19 cellular contexts compared by ENCODE assay signal in the genomic region with DNA sequence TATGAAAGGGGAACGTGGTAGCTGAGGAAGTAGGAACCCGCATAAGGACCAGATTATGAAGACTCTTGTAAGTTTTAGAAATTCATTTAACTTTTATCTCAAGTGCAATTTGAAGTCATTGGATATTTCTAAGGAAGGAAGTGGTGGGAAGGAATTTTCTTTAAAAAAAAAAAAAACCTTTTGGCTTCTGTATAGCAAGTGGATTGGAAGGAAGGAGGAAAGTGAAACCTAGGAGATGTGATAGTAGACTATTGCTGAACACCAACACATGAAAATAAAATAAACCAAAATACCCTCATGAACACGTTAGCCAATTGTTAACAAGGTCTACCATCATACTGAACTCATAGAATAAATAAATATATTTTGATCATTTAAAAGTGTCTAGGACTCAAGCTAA.
DNase-seq lines count a peak whose midpoint lies in the region; ATAC-seq and TF ChIP-seq lines count a peak whose summit lies in the region.
"Had no signal": no experiment of that assay in that cellular context is flagged by ENCODE, and none has a peak within 500 bp of the region (broad histone marks: within the 10 kb centered on the region; RNA-seq: fewer than 3 reads in every experiment).

No MANE protein-coding gene starts in this region.

- H2AK5ac ChIP-seq in mesendoderm (ENCODE audit: low read length), result no peak overlapping the region

- H3K27ac ChIP-seq in DND-41 (ENCODE audit: low read length), result no peak overlapping the region
- H3K27ac ChIP-seq in brain microvascular endothelial cell, result peak overlapping the region; percentile 95
- H3K27ac ChIP-seq in mesendoderm (ENCODE audit: low read depth, low read length), result no peak overlapping the region
- H3K27ac ChIP-seq: SJCRH30 had no signal

- no peaks in the 10 kb centered on the region for H3K27me3 Mint-ChIP-seq in effector memory CD8-positive, alpha-beta T cell
- H3K27me3 Mint-ChIP-seq: B cell had no signal

- H3K9ac ChIP-seq in DND-41 (ENCODE audit: low read depth, low read length) (no peak overlapping the region), mesendoderm (ENCODE audit: low read length) (no peak overlapping the region)

- peaks cover 35% of the 10 kb centered on the region for H3K4me1 ChIP-seq in DND-41 (ENCODE audit: insufficient read depth, low read length)
- H3K4me1 ChIP-seq in mesendoderm (ENCODE audit: control insufficient read depth, low read depth, low read length), result no peaks in the 10 kb centered on the region

- H3K36me3 Mint-ChIP-seq in effector memory CD8-positive, alpha-beta T cell (ENCODE audit: insufficient read depth), result no peaks in the 10 kb centered on the region
- H3K36me3 Mint-ChIP-seq: CD14-positive monocyte had no signal

- no peak overlapping the region for H3K56ac ChIP-seq in mesendoderm (ENCODE audit: low read length)

- H3K18ac ChIP-seq in mesendoderm (ENCODE audit: low read length), result no peak overlapping the region

- H3K79me2 ChIP-seq in DND-41 (ENCODE audit: insufficient read depth, low read length), result no peaks in the 10 kb centered on the region
- H3K79me2 ChIP-seq in mesendoderm (ENCODE audit: control insufficient read depth, insufficient read depth, low read length), result no peaks in the 10 kb centered on the region

- H3K23ac ChIP-seq in mesendoderm (ENCODE audit: low read length), result no peak overlapping the region

- WGBS in mesendoderm (ENCODE audit: extremely low coverage, insufficient coverage, low lambda C conversion rate), result no CpG with 5 or more reads among the region's 3 CpGs

- in situ Hi-C loops in brain microvascular endothelial cell (cut with HindIII; ENCODE audit: low pct_ligation_motif_present, low sequenced_read_pairs), result no loop called here

- no peak overlapping the region for H2BK5ac ChIP-seq in mesendoderm (ENCODE audit: low read length)

- H3K36me3 ChIP-seq in DND-41 (ENCODE audit: insufficient read depth, low read length) (no peaks in the 10 kb centered on the region), brain microvascular endothelial cell (replicated peaks) (no peaks in the 10 kb centered on the region), mesendoderm (ENCODE audit: control insufficient read depth, insufficient read depth, low read length) (no peaks in the 10 kb centered on the region)
- H3K36me3 ChIP-seq: SJCRH30 had no signal

- peak overlapping the region; percentile 57 for H2BK15ac ChIP-seq in mesendoderm (replicated peaks; ENCODE audit: low read depth)

- peaks cover 8 to 11% of the 10 kb centered on the region in 2 donors for H3K4me1 Mint-ChIP-seq in effector memory CD8-positive, alpha-beta T cell (ENCODE audit: low read depth in 2 of 2)

- H3K4me3 Mint-ChIP-seq in effector memory CD8-positive, alpha-beta T cell, result no peak overlapping the region
- H3K4me3 Mint-ChIP-seq: B cell, CD14-positive monocyte had no signal

- H3K4ac ChIP-seq in mesendoderm (ENCODE audit: low read depth, low read length), result no peak overlapping the region

- H3K4me3 ChIP-seq in DND-41 (ENCODE audit: low read depth in 1 of 2, low read length in 2 of 2), result no peak overlapping the region
- H3K4me3 ChIP-seq in brain microvascular endothelial cell (ENCODE audit: low read depth, low read length), result no peak overlapping the region
- H3K4me3 ChIP-seq in mesendoderm (ENCODE audit: low read length), result no peak overlapping the region
- H3K4me3 ChIP-seq: SJCRH30 had no signal

- no peaks in the 10 kb centered on the region for H3K9me3 ChIP-seq in DND-41 (ENCODE audit: insufficient read depth, low read length, severe bottlenecking)

- no peak overlapping the region for H3K27ac Mint-ChIP-seq in effector memory CD8-positive, alpha-beta T cell
- H3K27ac Mint-ChIP-seq: B cell, CD14-positive monocyte had no signal

- no peak overlapping the region for H2BK120ac ChIP-seq in mesendoderm (ENCODE audit: low read depth, low read length)

- 0 out of 2 replicates have a peak overlapping the region, but pooled peaks have one; percentile 44 for H2AFZ ChIP-seq in DND-41 (ENCODE audit: low read depth, low read length)

- no peaks in the 10 kb centered on the region for H4K20me1 ChIP-seq in DND-41 (ENCODE audit: insufficient read depth, low read length)

- no peak for DNase-seq in DND-41
- peak; percentile 62 for DNase-seq in MV-4-11 (lab: John Stamatoyannopoulos, UW)
- no peak for DNase-seq in brain microvascular endothelial cell
- DNase-seq in mesendoderm, result no peak
- no peak for DNase-seq in NCI-H1092 (lab: John Stamatoyannopoulos, UW)
- DNase-seq in effector memory CD8-positive, alpha-beta T cell, result no peak
- DNase-seq: DMS53, EL, GF-D8, NCI-H1417, NCI-H1694 treated with DMSO at 0.1 percent for 48 hours, NCI-H2081 treated with DMSO at 0.1 percent for 48 hours, NCI-H2171 treated with DMSO at 0.1 percent for 48 hours, NCI-H526, OCI-M1, SJCRH30 had no signal

- no peak overlapping the region for H4K5ac ChIP-seq in mesendoderm (ENCODE audit: low read length)

- no peak overlapping the region for H4K8ac ChIP-seq in mesendoderm (ENCODE audit: low read depth, low read length)

- H3K79me1 ChIP-seq in mesendoderm (ENCODE audit: low read length), result no peaks in the 10 kb centered on the region

- no peak for TF ChIP-seq CTCF in DND-41 (IDR thresholded peaks at IDR 0.05; ENCODE audit: borderline replicate concordance, extremely low read depth, low read length, poor library complexity, severe bottlenecking)
- no peak for TF ChIP-seq CTCF in brain microvascular endothelial cell (IDR thresholded peaks at IDR 0.05; ENCODE audit: low read depth, low read length, missing control alignments)

- no peaks in the 10 kb centered on the region for H3K27me3 ChIP-seq in DND-41 (ENCODE audit: insufficient read depth, low read length, poor library complexity)
- no peaks in the 10 kb centered on the region for H3K27me3 ChIP-seq in brain microvascular endothelial cell (replicated peaks)
- no peaks in the 10 kb centered on the region for H3K27me3 ChIP-seq in mesendoderm (ENCODE audit: insufficient read depth, low read length, poor library complexity)
- H3K27me3 ChIP-seq: SJCRH30 had no signal

- ATAC-seq in DND-41 (ENCODE audit: insufficient read depth, low read depth) (no peak), HG03039 (IDR thresholded peaks at IDR 0.05; ENCODE audit: unreplicated experiment) (no peak)
- ATAC-seq in effector memory CD8-positive, alpha-beta T cell (replicated peaks), result no peak

- H3K9me3 Mint-ChIP-seq in effector memory CD8-positive, alpha-beta T cell, result no peaks in the 10 kb centered on the region
- H3K9me3 Mint-ChIP-seq: CD14-positive monocyte had no signal

- H3K4me2 ChIP-seq in DND-41 (ENCODE audit: insufficient read depth, low read length), result no peak overlapping the region
- H3K4me2 ChIP-seq in mesendoderm (ENCODE audit: low read length), result no peak overlapping the region
